Comparison of ENCODE assay signal across 15 cellular contexts in genomic region chr22:21690401-21690801, GRCh38. TPM values are rescaled to one million over a fixed set of nuclear protein-coding genes. Genes with fewer than 3 reads are reported as not detected.
DNase-seq lines count a peak whose midpoint lies in the region; ATAC-seq and TF ChIP-seq lines count a peak whose summit lies in the region.
"Had no signal": no experiment of that assay in that cellular context is flagged by ENCODE, and none has a peak within 500 bp of the region (broad histone marks: within the 10 kb centered on the region; RNA-seq: fewer than 3 reads in every experiment).

No MANE protein-coding gene starts in this region.

- in situ Hi-C loops in SK-MEL-5 (cut with HindIII; ENCODE audit: low pct_unique_long_range_greater_than_20kb, low sequenced_read_pairs), result no loop called here

- peaks cover 33 to 90% (median 81%) of the 10 kb centered on the region in 4 donors for H3K36me3 ChIP-seq in esophagus muscularis mucosa
- peaks cover 15 to 48% of the 10 kb centered on the region in 2 donors for H3K36me3 ChIP-seq in stomach smooth muscle (ENCODE audit: control insufficient read depth in 2 of 2, insufficient read depth in 2 of 2, low read length in 2 of 2)
- H3K36me3 ChIP-seq in stomach, result peaks cover 52 to 99% (median 98%) of the 10 kb centered on the region in 4 donors

- WGBS in esophagus muscularis mucosa, result 44% methylated on average over 5 of the region's 5 CpGs
- WGBS in stomach, 5 donors, result 54 to 69% (median 63%) methylated on average over 5 of the region's 5 CpGs

- H3K4me1 Mint-ChIP-seq in activated naive CD4-positive, alpha-beta T cell treated with anti-CD3 and anti-CD28 coated beads for 36 hours (ENCODE audit: low read depth), result peaks cover 13% of the 10 kb centered on the region

- H3K9me3 ChIP-seq in esophagus muscularis mucosa (no peaks in the 10 kb centered on the region), stomach smooth muscle (ENCODE audit: control insufficient read depth in 2 of 2, low read length in 2 of 2) (no peaks in the 10 kb centered on the region), stomach (no peaks in the 10 kb centered on the region)

- H3K9ac ChIP-seq in stomach smooth muscle (ENCODE audit: low read length in 2 of 2), result no peak overlapping the region

- no peak for DNase-seq in activated naive CD4-positive, alpha-beta T cell treated with anti-CD3 and anti-CD28 coated beads for 36 hours
- no peak for DNase-seq in activated naive CD4-positive, alpha-beta T cell (lab: John Stamatoyannopoulos, UW)
- DNase-seq in SK-MEL-5 (ENCODE audit: low read depth, low spot score) (peak; percentile 68), esophagus muscularis mucosa (ENCODE audit: extremely low spot score) (no peak), stomach (no peak)
- DNase-seq in effector CD4-positive, alpha-beta T cell, result no peak
- DNase-seq: AML-193, erythroblast, NCI-H1417 treated with DMSO at 0.1 percent for 48 hours, OCI-M1 had no signal

- H3K27me3 ChIP-seq in esophagus muscularis mucosa (no peaks in the 10 kb centered on the region), stomach smooth muscle (ENCODE audit: control insufficient read depth in 1 of 2, insufficient read depth in 2 of 2, low read length in 2 of 2) (no peaks in the 10 kb centered on the region), stomach (no peaks in the 10 kb centered on the region)

- H3K27me3 Mint-ChIP-seq in activated naive CD4-positive, alpha-beta T cell treated with anti-CD3 and anti-CD28 coated beads for 36 hours (ENCODE audit: low read depth), result no peaks in the 10 kb centered on the region

- H3K4me1 ChIP-seq in esophagus muscularis mucosa (peaks cover 0 to 8% (median 6%) of the 10 kb centered on the region in 4 donors), stomach smooth muscle (ENCODE audit: control insufficient read depth, insufficient read depth, low read length) (peaks cover 9% of the 10 kb centered on the region), stomach (no peaks in the 10 kb centered on the region)

- TF ChIP-seq CTCF in esophagus muscularis mucosa (IDR thresholded peaks at IDR 0.05) (no peak), stomach (IDR thresholded peaks at IDR 0.05) (no peak)

- no peak overlapping the region for H3K4me3 Mint-ChIP-seq in activated naive CD4-positive, alpha-beta T cell treated with anti-CD3 and anti-CD28 coated beads for 36 hours

- H3K9me3 Mint-ChIP-seq in activated naive CD4-positive, alpha-beta T cell treated with anti-CD3 and anti-CD28 coated beads for 36 hours, result no peaks in the 10 kb centered on the region

- CTCF ChIA-PET in activated naive CD4-positive, alpha-beta T cell treated with anti-CD3 and anti-CD28 coated beads for 36 hours (lab: Charles Lee), result interaction anchor here (0.6 kb wide), 2 partner anchors 29 to 295 kb away, joined by 3 to 5 read pairs; no protein-coding TSS in a partner anchor

- H3K27ac Mint-ChIP-seq in activated naive CD4-positive, alpha-beta T cell treated with anti-CD3 and anti-CD28 coated beads for 36 hours, result peak overlapping the region; percentile 38

- ATAC-seq in GM18907 (IDR thresholded peaks at IDR 0.05; ENCODE audit: unreplicated experiment), result no peak
- ATAC-seq: sciatic nerve had no signal

- H3K27ac ChIP-seq in esophagus muscularis mucosa (replicated peaks in 1 of 4) (peak overlapping the region; percentile 12 to 48 (median 38)), stomach smooth muscle (ENCODE audit: low read length) (peak overlapping the region; percentile 49), stomach (no peak overlapping the region)

- no peak overlapping the region for H3K4me3 ChIP-seq in esophagus muscularis mucosa
- no peak overlapping the region for H3K4me3 ChIP-seq in stomach smooth muscle (ENCODE audit: low read length in 2 of 2)
- H3K4me3 ChIP-seq in stomach, result no peak overlapping the region

- intact Hi-C loops in activated naive CD4-positive, alpha-beta T cell treated with anti-CD3 and anti-CD28 coated beads for 36 hours (cut with micrococcal nuclease), result no loop called here
- intact Hi-C loops in esophagus muscularis mucosa (cut with DNase I) (no loop called here), stomach (cut with DNase I; ENCODE audit: low total_unique reads) (no loop called here)

- TF ChIP-seq EP300 in esophagus muscularis mucosa (IDR thresholded peaks at IDR 0.05) (no peak), stomach (IDR thresholded peaks at IDR 0.05) (no peak)

- TF ChIP-seq POLR2A in esophagus muscularis mucosa (IDR thresholded peaks at IDR 0.05; ENCODE audit: low read depth), result no peak
- TF ChIP-seq POLR2A in stomach (IDR thresholded peaks at IDR 0.05), result no peak

- peaks cover 12% of the 10 kb centered on the region for H3K36me3 Mint-ChIP-seq in activated naive CD4-positive, alpha-beta T cell treated with anti-CD3 and anti-CD28 coated beads for 36 hours (ENCODE audit: low read depth)

RNA-seq across cellular contexts. Expression of gene PPIL2, which starts 24.6 kb away (rescaled TPM):
- total RNA-seq in activated naive CD4-positive, alpha-beta T cell treated with anti-CD3 and anti-CD28 coated beads for 36 hours, result 10 to 100 TPM; 40.9 to 42.3 TPM
- total RNA-seq in SK-MEL-5 (2014; rRNA removed; shearing (Covaris generic)), result 22.5 and 27.6 TPM in 2 replicates
- polyA plus RNA-seq in SK-MEL-5 (2015; cell fraction: cytosol; rRNA removed), result 44.0 and 59.4 TPM in 2 replicates
- 143 and 208 TPM in 2 replicates for polyA plus RNA-seq in SK-MEL-5 (2015; cell fraction: nucleus; rRNA removed)
- total RNA-seq in esophagus muscularis mucosa (10 to 100 TPM; 16.9 to 34.3 (median 24.7) TPM), stomach (10 to 100 TPM; 35.0 to 77.9 (median 51.1) TPM)
- 10 to 100 TPM; 20.6 to 36.0 (median 22.3) TPM for polyA plus RNA-seq in stomach

RNA-seq across cellular contexts. Expression of gene YPEL1, which starts 45.2 kb away (rescaled TPM):
- total RNA-seq in activated naive CD4-positive, alpha-beta T cell treated with anti-CD3 and anti-CD28 coated beads for 36 hours, result 1 to 10 TPM in 1 of 2 experiments, under 1 TPM in 1; 0.88 to 1.6 TPM
- 0.40 and 2.0 TPM in 2 replicates for total RNA-seq in SK-MEL-5 (2014; rRNA removed; shearing (Covaris generic))
- polyA plus RNA-seq in SK-MEL-5 (2015; cell fraction: cytosol; rRNA removed), result 0.79 and 0.81 TPM in 2 replicates
- polyA plus RNA-seq in SK-MEL-5 (2015; cell fraction: nucleus; rRNA removed), result 0.33 and 1.5 TPM in 2 replicates
- total RNA-seq in esophagus muscularis mucosa (10 to 100 TPM; 12.0 to 30.7 (median 16.5) TPM), stomach (10 to 100 TPM in 1 of 5 donors, 1 to 10 TPM in 3, under 1 TPM in 1; 0.58 to 22.2 (median 5.7) TPM)
- 1 to 10 TPM; 2.5 to 4.0 (median 2.7) TPM for polyA plus RNA-seq in stomach

RNA-seq across cellular contexts. Expression of gene SDF2L1, which starts 48.3 kb away (rescaled TPM):
- 10 to 100 TPM; 21.7 to 22.3 TPM for total RNA-seq in activated naive CD4-positive, alpha-beta T cell treated with anti-CD3 and anti-CD28 coated beads for 36 hours
- 144 and 146 TPM in 2 replicates for total RNA-seq in SK-MEL-5 (2014; rRNA removed; shearing (Covaris generic))
- polyA plus RNA-seq in SK-MEL-5 (2015; cell fraction: cytosol; rRNA removed), result 225 and 364 TPM in 2 replicates
- 21.9 and 27.8 TPM in 2 replicates for polyA plus RNA-seq in SK-MEL-5 (2015; cell fraction: nucleus; rRNA removed)
- total RNA-seq in esophagus muscularis mucosa (10 to 100 TPM; 22.4 to 40.8 (median 29.3) TPM), stomach (100 to 1,000 TPM in 1 of 5 donors, 10 to 100 TPM in 2, 1 to 10 TPM in 1, not detected in 1; 4.0 to 101 (median 24.2) TPM)
- 10 to 100 TPM; 36.4 to 42.7 (median 39.0) TPM for polyA plus RNA-seq in stomach

RNA-seq across cellular contexts. Expression of gene CCDC116, which starts 57.8 kb away (rescaled TPM):
- under 1 TPM; 0.19 to 0.30 TPM for total RNA-seq in activated naive CD4-positive, alpha-beta T cell treated with anti-CD3 and anti-CD28 coated beads for 36 hours
- 0.11 TPM in 1 of 2 replicates, not detected in the other for total RNA-seq in SK-MEL-5 (2014; rRNA removed; shearing (Covaris generic))
- polyA plus RNA-seq in SK-MEL-5 (2015; cell fraction: cytosol; rRNA removed), result not detected in 2 replicates
- polyA plus RNA-seq in SK-MEL-5 (2015; cell fraction: nucleus; rRNA removed), result 3.1 and 3.2 TPM in 2 replicates
- total RNA-seq in esophagus muscularis mucosa, result under 1 TPM; 0.26 to 0.99 (median 0.55) TPM
- not detected for total RNA-seq in stomach
- polyA plus RNA-seq in stomach, result under 1 TPM in 2 of 3 donors, not detected in 1; 0.25 to 0.48 TPM
- total RNA-seq: bronchial epithelial cell, mononuclear cell had no signal

Comparison
In these comparisons a context has a peak if more than half of its experiments do, and no peak if none do; other contexts are left out.
1. H3K27ac ChIP-seq: peak in esophagus muscularis mucosa (4 of 4) and stomach smooth muscle (single experiment); none in stomach (0 of 5).